Comparison of ENCODE assay signal across 8 cellular contexts in genomic region chr15:41592718-41593117, GRCh38. TPM values are rescaled to one million over a fixed set of nuclear protein-coding genes. Genes with fewer than 3 reads are reported as not detected.
DNase-seq lines count a peak whose midpoint lies in the region; ATAC-seq, FAIRE-seq and TF ChIP-seq lines count a peak whose summit lies in the region.
"Not testable (repeated sequence)": the region's sequence is repeated elsewhere in the genome, so short reads cannot be mapped to it uniquely, and the experiment has no call there.

No MANE protein-coding gene starts in this region.

- peak overlapping the region; percentile 16; the same call in 1 of the 2 replicates for H3K4me2 ChIP-seq in HCT116 (ENCODE audit: low read length)
- peak overlapping the region; percentile 61 for H3K4me2 ChIP-seq in PC-3 (ENCODE audit: low read length)
- not testable (repeated sequence) for H3K4me2 ChIP-seq in trophoblast cell (ENCODE audit: low read length)

- H3F3A ChIP-seq in PC-3 (ENCODE audit: low read length, unreplicated experiment), result not testable (repeated sequence)

- WGBS in trophoblast cell (ENCODE audit: extremely low coverage, insufficient coverage, insufficient read length), result no CpG with 5 or more reads among the region's 8 CpGs

- H3K27me3 ChIP-seq in HCT116 (ENCODE audit: insufficient read depth, low read length); PC-3 (ENCODE audit: low read length); RWPE2 (ENCODE audit: insufficient read depth, poor library complexity, severe bottlenecking); bronchial epithelial cell (ENCODE audit: control insufficient read depth, insufficient read depth, low read length); foreskin keratinocyte; trophoblast cell (ENCODE audit: insufficient read depth, low read length): not testable (repeated sequence)

- not testable (repeated sequence) for H2BK12ac ChIP-seq in trophoblast cell (ENCODE audit: low read length)

- CTCF ChIA-PET in HCT116 (lab: Charles Lee), result interaction anchor here (5.2 kb wide), 1 partner anchor 12 kb away, joined by 28 read pairs; no protein-coding TSS in a partner anchor
- CTCF ChIA-PET in PC-3 (lab: Charles Lee), result not testable (repeated sequence)

- H3K79me1 ChIP-seq in trophoblast cell (ENCODE audit: low read length), result not testable (repeated sequence)

- not testable (repeated sequence) for H3K27ac ChIP-seq in HCT116 (ENCODE audit: low read depth, low read length); RWPE2 (ENCODE audit: poor library complexity, severe bottlenecking); trophoblast cell (ENCODE audit: low read depth, low read length)
- peak overlapping the region; percentile 59 for H3K27ac ChIP-seq in PC-3 (ENCODE audit: low read length)
- H3K27ac ChIP-seq in foreskin keratinocyte, result peak overlapping the region; percentile 42

- not testable (repeated sequence) for TF ChIP-seq RAD21 in HCT116 (IDR thresholded peaks at IDR 0.05; ENCODE audit: low read depth)

- H3K18ac ChIP-seq in trophoblast cell (ENCODE audit: low read length), result not testable (repeated sequence)

- not testable (repeated sequence) for H2BK120ac ChIP-seq in trophoblast cell (ENCODE audit: insufficient read depth, low read length, poor library complexity)

- not testable (repeated sequence) for H3K4me3 ChIP-seq in HCT116 (replicated peaks in 1 of 2; ENCODE audit: low read depth in 1 of 2, low read length in 2 of 2); PC-3 (ENCODE audit: low read length); RWPE2 (ENCODE audit: severe bottlenecking); bronchial epithelial cell (ENCODE audit: low read depth, low read length); trophoblast cell (ENCODE audit: low read depth, low read length)

- H2AK5ac ChIP-seq in trophoblast cell (ENCODE audit: low read length), result not testable (repeated sequence)

- H3K4me3 Mint-ChIP-seq in type B pancreatic cell, result not testable (repeated sequence)

- FAIRE-seq in bronchial epithelial cell (lab: Jason Lieb, UNC), result not testable (repeated sequence)

- not testable (repeated sequence) for BruUV-seq in HCT116 (replicated peaks; lab: Mats Ljungman, UMichigan); PC-3 (replicated peaks; lab: Mats Ljungman, UMichigan)

- H3K4ac ChIP-seq in trophoblast cell (ENCODE audit: low read depth, low read length), result not testable (repeated sequence)

- POLR2A ChIA-PET in HCT116 (lab: Charles Lee), result interaction anchor here (2.3 kb wide), 1 partner anchor 10 kb away, joined by 7 read pairs; no protein-coding TSS in a partner anchor
- POLR2A ChIA-PET in PC-3 (lab: Charles Lee; ENCODE audit: unreplicated experiment), result not testable (repeated sequence)

- not testable (repeated sequence) for H3K14ac ChIP-seq in trophoblast cell (ENCODE audit: low read length)

- peak overlapping the region; percentile 75 for H3K27ac Mint-ChIP-seq in type B pancreatic cell

- H4K8ac ChIP-seq in trophoblast cell (ENCODE audit: low read depth, low read length), result not testable (repeated sequence)

- H3K79me2 ChIP-seq in HCT116 (ENCODE audit: insufficient read depth, low read length); PC-3 (ENCODE audit: low read length); trophoblast cell (ENCODE audit: control insufficient read depth, insufficient read depth, low read length, poor library complexity): not testable (repeated sequence)

- H3K9ac ChIP-seq in HCT116 (ENCODE audit: low read length); PC-3 (ENCODE audit: low read length); trophoblast cell (ENCODE audit: low read length): not testable (repeated sequence)

- H3K9me3 Mint-ChIP-seq in type B pancreatic cell, result not testable (repeated sequence)

- H4K91ac ChIP-seq in trophoblast cell (ENCODE audit: low read depth, low read length), result peak overlapping the region; percentile 75

- not testable (repeated sequence) for TF ChIP-seq POLR2A in HCT116 (IDR thresholded peaks at IDR 0.05; ENCODE audit: borderline replicate concordance, extremely low read depth, insufficient read depth, insufficient read length)

- not testable (repeated sequence) for H3K4me1 ChIP-seq in HCT116 (ENCODE audit: control insufficient read depth in 1 of 2, insufficient read depth in 2 of 2, low read length in 2 of 2); RWPE2 (ENCODE audit: insufficient read depth, poor library complexity, severe bottlenecking); foreskin keratinocyte; trophoblast cell (ENCODE audit: control insufficient read depth in 1 of 2, insufficient read depth in 2 of 2, low read length in 2 of 2)
- H3K4me1 ChIP-seq in PC-3 (ENCODE audit: insufficient read depth, low read length), result peaks cover 21% of the 10 kb centered on the region

- not testable (repeated sequence) for H3K23ac ChIP-seq in trophoblast cell (ENCODE audit: low read length)

- H3K36me3 ChIP-seq in HCT116 (ENCODE audit: control insufficient read depth in 1 of 2, insufficient read depth in 2 of 2, low read length in 2 of 2); PC-3 (ENCODE audit: low read depth, low read length); RWPE2 (ENCODE audit: low read depth); bronchial epithelial cell (ENCODE audit: control insufficient read depth, insufficient read depth, low read length); trophoblast cell (ENCODE audit: control insufficient read depth in 1 of 2, insufficient read depth in 2 of 2, low read length in 2 of 2): not testable (repeated sequence)

- not testable (repeated sequence) for H4K12ac ChIP-seq in trophoblast cell (ENCODE audit: low read depth, low read length)

- H4K20me1 ChIP-seq in HCT116 (ENCODE audit: insufficient read depth); PC-3 (ENCODE audit: low read length): not testable (repeated sequence)

- not testable (repeated sequence) for H3K9me3 ChIP-seq in HCT116 (ENCODE audit: control insufficient read depth in 1 of 2, insufficient read depth in 1 of 2, low read depth in 1 of 2, low read length in 2 of 2); PC-3 (ENCODE audit: low read length); RWPE2 (ENCODE audit: severe bottlenecking); trophoblast cell (ENCODE audit: insufficient read depth, low read depth, low read length)

- H2AFZ ChIP-seq in HCT116 (ENCODE audit: low read depth, low read length, poor library complexity, severe bottlenecking); PC-3 (ENCODE audit: low read length); trophoblast cell (ENCODE audit: insufficient read depth, low read length, poor library complexity): not testable (repeated sequence)

- RAD21 ChIA-PET in HCT116 (lab: Charles Lee; ENCODE audit: low non-redundant PET in 1 of 2, low total read pairs in 2 of 2, uncharacterized antibody in 2 of 2, unreplicated experiment in 2 of 2), result not testable (repeated sequence)

- not testable (repeated sequence) for H3K9me2 ChIP-seq in HCT116 (ENCODE audit: insufficient read depth); PC-3 (replicated peaks; ENCODE audit: low read length)

- not testable (repeated sequence) for H3K4me1 Mint-ChIP-seq in type B pancreatic cell (ENCODE audit: unreplicated experiment)

- TF ChIP-seq CTCF in HCT116 (IDR thresholded peaks at IDR 0.05 in 2 of 3, conservative IDR thresholded peaks at IDR 0.05 in 1 of 3; ENCODE audit: borderline replicate concordance in 1 of 3, insufficient read depth in 1 of 3, low read depth in 2 of 3, low read length in 2 of 3); PC-3 (conservative IDR thresholded peaks at IDR 0.05; ENCODE audit: low read depth, low read length); RWPE2 (IDR thresholded peaks at IDR 0.05; ENCODE audit: poor library complexity, severe bottlenecking); bronchial epithelial cell (IDR thresholded peaks at IDR 0.05; ENCODE audit: insufficient read depth, low read length, severe bottlenecking); foreskin keratinocyte (conservative IDR thresholded peaks at IDR 0.05); type B pancreatic cell (conservative IDR thresholded peaks at IDR 0.05): not testable (repeated sequence)

- intact Hi-C loops in HCT116 (cut with micrococcal nuclease); PC-3 (cut with micrococcal nuclease): not testable (repeated sequence)

- not testable (repeated sequence) for H2BK5ac ChIP-seq in trophoblast cell (ENCODE audit: low read depth, low read length, poor library complexity)

- H3K36me3 Mint-ChIP-seq in type B pancreatic cell, result not testable (repeated sequence)

- not testable (repeated sequence) for H3K27me3 Mint-ChIP-seq in type B pancreatic cell

- not testable (repeated sequence) for ATAC-seq in HCT116
- ATAC-seq in PC-3, result peak; percentile 76
- peak; percentile 94 for ATAC-seq in RWPE2 (ENCODE audit: low read depth)
- peak; percentile 75 for ATAC-seq in foreskin keratinocyte

- not testable (repeated sequence) for DNase-seq in HCT116 (ENCODE audit: low read depth, low spot score); RWPE2 (ENCODE audit: low spot score); trophoblast cell; type B pancreatic cell (ENCODE audit: extremely low spot score, unreplicated experiment)
- peak; percentile 78 for DNase-seq in PC-3
- DNase-seq in bronchial epithelial cell (ENCODE audit: low read depth), result peak; percentile 86
- peak; percentile 44 to 80 for DNase-seq in foreskin keratinocyte
- peak; percentile 61 for DNase-seq in kidney tubule cell (ENCODE audit: low spot score)

RNA-seq across cellular contexts. Expression of gene TYRO3, which starts 33.7 kb away (rescaled TPM):
- total RNA-seq in HCT116 (2021; ENCODE audit: unreplicated experiment) (34.6 TPM), PC-3 (2014; rRNA removed) (20.0 and 23.5 TPM in 2 replicates), bronchial epithelial cell (3.9 and 11.4 TPM in 2 replicates), foreskin keratinocyte (16.0 and 16.3 TPM in 2 replicates), type B pancreatic cell (ENCODE audit: low replicate concordance) (43.0 and 44.1 TPM in 2 replicates)
- 30.0 and 31.6 TPM in 2 replicates for polyA plus RNA-seq in HCT116 (2012)
- polyA plus RNA-seq in foreskin keratinocyte, result 11.5 and 12.1 TPM in 2 replicates
- polyA plus RNA-seq in trophoblast cell (2013), result 174 and 187 TPM in 2 replicates

RNA-seq across cellular contexts. Expression of gene RPAP1, which starts 48.7 kb away (rescaled TPM):
- 46.4 TPM for total RNA-seq in HCT116 (2021; ENCODE audit: unreplicated experiment)
- polyA plus RNA-seq in HCT116 (2012), result 25.4 and 26.3 TPM in 2 replicates
- total RNA-seq in PC-3 (2014; rRNA removed), result 28.4 and 51.1 TPM in 2 replicates
- 10.3 and 12.0 TPM in 2 replicates for total RNA-seq in bronchial epithelial cell
- 21.9 and 26.1 TPM in 2 replicates for total RNA-seq in foreskin keratinocyte
- 17.7 and 20.8 TPM in 2 replicates for polyA plus RNA-seq in foreskin keratinocyte
- polyA plus RNA-seq in trophoblast cell (2013), result 27.4 and 28.9 TPM in 2 replicates
- 54.4 and 68.3 TPM in 2 replicates for total RNA-seq in type B pancreatic cell (ENCODE audit: low replicate concordance)
